ENCODE assay signal across 11 cellular contexts in genomic region chr1:94326329-94326728, GRCh38.
DNase-seq lines count a peak whose midpoint lies in the region; ATAC-seq, FAIRE-seq and TF ChIP-seq lines count a peak whose summit lies in the region.
"Had no signal": no experiment of that assay in that cellular context is flagged by ENCODE, and none has a peak within 500 bp of the region (broad histone marks: within the 10 kb centered on the region; RNA-seq: fewer than 3 reads in every experiment).

No MANE protein-coding gene starts in this region.

- no peaks in the 10 kb centered on the region for H3K27me3 ChIP-seq in HUES64 (ENCODE audit: insufficient read depth, low read length)
- no peaks in the 10 kb centered on the region for H3K27me3 ChIP-seq in ascending aorta
- no peaks in the 10 kb centered on the region for H3K27me3 ChIP-seq in thyroid gland

- ATAC-seq in HG03175 (IDR thresholded peaks at IDR 0.05; ENCODE audit: unreplicated experiment) = no peak

- H3K27ac ChIP-seq in HUES64 (ENCODE audit: low read depth, low read length) (peak overlapping the region; percentile 52; the same call in 1 of the 2 replicates), ascending aorta (peak overlapping the region; percentile 59 to 90), kidney (ENCODE audit: low read depth in 2 of 2, low read length in 2 of 2) (peak overlapping the region; percentile 25 to 81), thyroid gland (peak overlapping the region; percentile 54 to 79 (median 66))

- H3K4me1 ChIP-seq in HUES64 (ENCODE audit: insufficient read depth, low read length) (peaks cover 48% of the 10 kb centered on the region), ascending aorta (peaks cover 3 to 36% of the 10 kb centered on the region in 2 donors), kidney (ENCODE audit: control insufficient read depth in 1 of 2, insufficient read depth in 1 of 2, low read depth in 1 of 2, low read length in 2 of 2) (peaks cover 10 to 12% of the 10 kb centered on the region in 2 donors), thyroid gland (peaks cover 31 to 47% of the 10 kb centered on the region in 2 donors)

- FAIRE-seq in kidney (lab: Jason Lieb, UNC) = no peak

- H3K36me3 ChIP-seq in HUES64 (ENCODE audit: insufficient read depth, low read length) (no peaks in the 10 kb centered on the region), ascending aorta (no peaks in the 10 kb centered on the region), kidney (ENCODE audit: control insufficient read depth in 1 of 2, insufficient read depth in 2 of 2, low read length in 2 of 2) (no peaks in the 10 kb centered on the region), thyroid gland (no peaks in the 10 kb centered on the region)

- H3K9me3 ChIP-seq in HUES64 (ENCODE audit: insufficient read depth, low read depth, low read length) (no peaks in the 10 kb centered on the region), ascending aorta (no peaks in the 10 kb centered on the region), kidney (ENCODE audit: control insufficient read depth in 1 of 2, low read length in 2 of 2) (no peaks in the 10 kb centered on the region), thyroid gland (no peaks in the 10 kb centered on the region)

- intact Hi-C loops in ascending aorta (cut with DNase I) (loop anchor here (2.0 kb wide), 1 partner anchor 282 kb away; no protein-coding TSS in a partner anchor), kidney (cut with DNase I) (loop anchor here (10.0 kb wide), 1 partner anchor 82 kb away; no protein-coding TSS in a partner anchor), thyroid gland (cut with DNase I) (no loop called here)

- TF ChIP-seq CTCF in ascending aorta (IDR thresholded peaks at IDR 0.05) = no peak
- no peak for TF ChIP-seq CTCF in kidney (IDR thresholded peaks at IDR 0.05; ENCODE audit: borderline replicate concordance, extremely low read depth, insufficient read depth)
- no peak for TF ChIP-seq CTCF in thyroid gland (IDR thresholded peaks at IDR 0.05)

- 25% methylated on average over 3 of the region's 4 CpGs for WGBS in HUES64
- WGBS in thyroid gland, 2 donors = 47 to 55% methylated on average over 4 of the region's 4 CpGs

- H3K9ac ChIP-seq in HUES64 (ENCODE audit: low read depth, low read length) = no peak overlapping the region
- H3K9ac ChIP-seq in kidney (ENCODE audit: low read length in 2 of 2) = no peak overlapping the region

- no peak for TF ChIP-seq POLR2A in thyroid gland (IDR thresholded peaks at IDR 0.05)

- H3K4me3 ChIP-seq in HUES64 (ENCODE audit: low read length) = no peak overlapping the region
- no peak overlapping the region for H3K4me3 ChIP-seq in ascending aorta
- H3K4me3 ChIP-seq in kidney (ENCODE audit: low read length in 2 of 2) = no peak overlapping the region
- no peak overlapping the region for H3K4me3 ChIP-seq in thyroid gland (replicated peaks in 1 of 3)
- H3K4me3 ChIP-seq: skin epidermis had no signal

- no peak for DNase-seq in ascending aorta (ENCODE audit: low spot score in 2 of 2)
- no peak for DNase-seq in kidney
- DNase-seq in thyroid gland = no peak
- no peak for DNase-seq in NOMO-1 (lab: John Stamatoyannopoulos, UW; ENCODE audit: unreplicated experiment in 2 of 2)
- DNase-seq in DMS79 treated with DMSO at 0.1 percent for 48 hours (lab: John Stamatoyannopoulos, UW) = no peak
- DNase-seq in stimulated activated CD4-positive, alpha-beta T cell treated with anti-CD3 and anti-CD28 coated beads, Interleukin-4, amount 100 ng/mL, for 4 hours = no peak
- DNase-seq: DMS79, NCI-H748 treated with DMSO at 0.1 percent for 48 hours had no signal
